8 cellular contexts compared by ENCODE assay signal in genomic region chr7:143289421-143289820, GRCh38. TPM values are rescaled to one million over a fixed set of nuclear protein-coding genes. Genes with fewer than 3 reads are reported as not detected.
DNase-seq lines count a peak whose midpoint lies in the region; ATAC-seq, FAIRE-seq and TF ChIP-seq lines count a peak whose summit lies in the region.

No MANE protein-coding gene starts in this region.

- DNase-seq in A549 (ENCODE audit: low read depth in 1 of 2, low spot score in 1 of 2) (no peak), HAP-1 (ENCODE audit: low spot score in 2 of 2) (peak in 1 of 2 experiments; percentile 24), lower lobe of right lung (no peak), midbrain (lab: John Stamatoyannopoulos, UW) (no peak), kidney glomerular epithelial cell (lab: John Stamatoyannopoulos, UW) (no peak), thyroid gland (no peak)
- no peak for DNase-seq in activated T-helper 2 cell treated with anti-CD3 and anti-CD28 coated beads, Interferon-gamma antibody, Interleukin-2, Interleukin-4, amounts not matched to agents 10 μg/mL and 5 μg/mL and 100 μg/mL, durations not matched to agents 14 hours and 24 hours and 36 hours (ENCODE audit: low spot score)

- peak overlapping the region; percentile 87 for H3K27ac Mint-ChIP-seq in activated T-helper 2 cell treated with anti-CD3 and anti-CD28 coated beads, Interferon-gamma antibody, Interleukin-2, Interleukin-4, amounts not matched to agents 10 μg/mL and 5 μg/mL and 100 μg/mL, durations not matched to agents 14 hours and 24 hours and 36 hours

- TF ChIP-seq POLR2A in A549 (IDR thresholded peaks at IDR 0.05; ENCODE audit: low read length) (no peak), thyroid gland (IDR thresholded peaks at IDR 0.05) (no peak)

- H3K36me3 ChIP-seq in HAP-1 (replicated peaks) (peaks cover 27% of the 10 kb centered on the region), lower lobe of right lung (peaks cover 33% of the 10 kb centered on the region), thyroid gland (peaks cover 20 to 23% of the 10 kb centered on the region in 2 donors)

- in situ Hi-C loops in HAP-1 (cut with MboI; ENCODE audit: low sequenced_read_pairs) = no loop called here

- H3K4me1 ChIP-seq in A549 (peaks cover 34% of the 10 kb centered on the region), HAP-1 (peaks cover 16% of the 10 kb centered on the region), lower lobe of right lung (peaks cover 35% of the 10 kb centered on the region), thyroid gland (peaks cover 9 to 33% of the 10 kb centered on the region in 2 donors)

- H3K4me1 Mint-ChIP-seq in activated T-helper 2 cell treated with anti-CD3 and anti-CD28 coated beads, Interferon-gamma antibody, Interleukin-2, Interleukin-4, amounts not matched to agents 10 μg/mL and 5 μg/mL and 100 μg/mL, durations not matched to agents 14 hours and 24 hours and 36 hours (ENCODE audit: low read depth) = peaks cover 45% of the 10 kb centered on the region

- H3K4me3 Mint-ChIP-seq in activated T-helper 2 cell treated with anti-CD3 and anti-CD28 coated beads, Interferon-gamma antibody, Interleukin-2, Interleukin-4, amounts not matched to agents 10 μg/mL and 5 μg/mL and 100 μg/mL, durations not matched to agents 14 hours and 24 hours and 36 hours (ENCODE audit: low read depth) = peak overlapping the region; percentile 95

- H3K9me3 ChIP-seq in A549 (no peaks in the 10 kb centered on the region), HAP-1 (peaks cover 6% of the 10 kb centered on the region; the same call in 1 of the 2 replicates), lower lobe of right lung (no peaks in the 10 kb centered on the region), thyroid gland (no peaks in the 10 kb centered on the region)

- no peak for TF ChIP-seq RAD21 in A549 (conservative IDR thresholded peaks at IDR 0.05 in 1 of 2, IDR thresholded peaks at IDR 0.05 in 1 of 2)

- no peaks in the 10 kb centered on the region for H3K27me3 Mint-ChIP-seq in activated T-helper 2 cell treated with anti-CD3 and anti-CD28 coated beads, Interferon-gamma antibody, Interleukin-2, Interleukin-4, amounts not matched to agents 10 μg/mL and 5 μg/mL and 100 μg/mL, durations not matched to agents 14 hours and 24 hours and 36 hours (ENCODE audit: low read depth)

- H3K4me2 ChIP-seq in A549 = peak overlapping the region; percentile 88

- peaks cover 12% of the 10 kb centered on the region for H3K9me3 Mint-ChIP-seq in activated T-helper 2 cell treated with anti-CD3 and anti-CD28 coated beads, Interferon-gamma antibody, Interleukin-2, Interleukin-4, amounts not matched to agents 10 μg/mL and 5 μg/mL and 100 μg/mL, durations not matched to agents 14 hours and 24 hours and 36 hours

- no peaks in the 10 kb centered on the region for H3K27me3 ChIP-seq in HAP-1 (ENCODE audit: low read depth)
- no peaks in the 10 kb centered on the region for H3K27me3 ChIP-seq in lower lobe of right lung (ENCODE audit: low read depth)
- H3K27me3 ChIP-seq in thyroid gland = no peaks in the 10 kb centered on the region

- FAIRE-seq in A549 (lab: Jason Lieb, UNC) = no peak

- CTCF ChIA-PET in A549 (lab: Yijun Ruan, JAX) = interaction anchor here (1.4 to 2.6 kb wide), 3 partner anchors 10 to 90 kb away, joined by 3 to 8 read pairs (median 6); no protein-coding TSS in a partner anchor

- intact Hi-C loops in activated T-helper 2 cell treated with anti-CD3 and anti-CD28 coated beads, Interferon-gamma antibody, Interleukin-2, Interleukin-4, amounts not matched to agents 10 μg/mL and 5 μg/mL and 100 μg/mL, durations not matched to agents 14 hours and 24 hours and 36 hours (cut with micrococcal nuclease) = loop anchor here (1.0 to 10.0 kb wide), 6 partner anchors 19 to 575 kb away; partner anchors contain the start of gene FAM131B
- intact Hi-C loops in lower lobe of right lung (cut with DNase I) = no loop called here
- intact Hi-C loops in thyroid gland (cut with DNase I) = loop anchor here (10.0 kb wide), 2 partner anchors 95 to 125 kb away; partner anchors contain the start of gene ZYX

- ATAC-seq in A549 (no peak), lower lobe of right lung (no peak), HG03039 (IDR thresholded peaks at IDR 0.05; ENCODE audit: unreplicated experiment) (no peak)

- POLR2A ChIA-PET in A549 (lab: Yijun Ruan, JAX) = interaction anchor here (0.9 kb wide), 1 partner anchor 26 kb away, joined by 3 read pairs; the partner anchor contains the start of gene GSTK1

- H3K27ac ChIP-seq in A549 = peak overlapping the region; percentile 96 to 99; a peak in 5 of 6 replicates
- peak overlapping the region; percentile 93 for H3K27ac ChIP-seq in lower lobe of right lung
- H3K27ac ChIP-seq in thyroid gland = no peak overlapping the region

- peaks cover 63% of the 10 kb centered on the region for H3K36me3 Mint-ChIP-seq in activated T-helper 2 cell treated with anti-CD3 and anti-CD28 coated beads, Interferon-gamma antibody, Interleukin-2, Interleukin-4, amounts not matched to agents 10 μg/mL and 5 μg/mL and 100 μg/mL, durations not matched to agents 14 hours and 24 hours and 36 hours (ENCODE audit: low read depth)

- no peak for TF ChIP-seq EP300 in A549 (IDR thresholded peaks at IDR 0.05)

- H3K4me3 ChIP-seq in A549 (peak overlapping the region; percentile 91), HAP-1 (peak overlapping the region; percentile 95), lower lobe of right lung (peak overlapping the region; percentile 99), thyroid gland (replicated peaks in 1 of 3) (peak overlapping the region in 1 of 3 donors; percentile 66)

- TF ChIP-seq CTCF in A549 (IDR thresholded peaks at IDR 0.05) = no peak
- TF ChIP-seq CTCF in lower lobe of right lung (IDR thresholded peaks at IDR 0.05) = no peak
- TF ChIP-seq CTCF in thyroid gland (IDR thresholded peaks at IDR 0.05) = no peak

- WGBS in A549 (ENCODE audit: missing lambda C conversion rate) = 36% methylated on average over 6 of the region's 6 CpGs
- WGBS in thyroid gland, 2 donors = 43% methylated on average over 6 of the region's 6 CpGs

TF ChIP-seq in A549, 52 proteins besides CTCF, POLR2A, EP300 and RAD21 (continues in another document):
- TF ChIP-seq HES2 (IDR thresholded peaks at IDR 0.05) (no peak), MAX (IDR thresholded peaks at IDR 0.05) (no peak)

RNA-seq across cellular contexts. Expression of gene CASP2, which starts 1.3 kb away (rescaled TPM):
- polyA plus RNA-seq in A549 (2011; rRNA removed) = 24.6 and 26.0 TPM in 2 replicates
- polyA plus RNA-seq in A549 (2012; cell fraction: cytosol; rRNA removed) = 12.4 and 14.5 TPM in 2 replicates
- 30.5 and 39.3 TPM in 2 replicates for polyA plus RNA-seq in A549 (2012; cell fraction: nucleus; rRNA removed)
- polyA plus RNA-seq in A549 (2017; fragmentation: RNase III; extraction: RNeasy Plus Mini Kit Qiagen cat#74134 plus additional on column Dnase treatment) = 17.7 to 19.9 TPM (median 18.7 TPM) in 3 replicates
- polyA minus RNA-seq in A549 (2011; rRNA and poly(A)+ RNA removed) = 53.6 and 55.0 TPM in 2 replicates
- 116 and 122 TPM in 2 replicates for total RNA-seq in activated T-helper 2 cell treated with anti-CD3 and anti-CD28 coated beads, Interferon-gamma antibody, Interleukin-2, Interleukin-4, amounts not matched to agents 10 μg/mL and 5 μg/mL and 100 μg/mL, durations not matched to agents 14 hours and 24 hours and 36 hours
- 33.7 TPM for total RNA-seq in lower lobe of right lung
- total RNA-seq in thyroid gland = 10 to 100 TPM; 13.0 to 21.7 (median 17.5) TPM

RNA-seq across cellular contexts. Expression of gene TMEM139, which starts 4.7 kb away (rescaled TPM):
- polyA plus RNA-seq in A549 (2011; rRNA removed) = 0.49 and 0.65 TPM in 2 replicates
- polyA plus RNA-seq in A549 (2012; cell fraction: cytosol; rRNA removed) = 0.52 and 0.73 TPM in 2 replicates
- 0.79 and 0.95 TPM in 2 replicates for polyA plus RNA-seq in A549 (2012; cell fraction: nucleus; rRNA removed)
- 0.37 to 0.71 TPM (median 0.42 TPM) in 3 replicates for polyA plus RNA-seq in A549 (2017; fragmentation: RNase III; extraction: RNeasy Plus Mini Kit Qiagen cat#74134 plus additional on column Dnase treatment)
- 0.29 and 1.1 TPM in 2 replicates for polyA minus RNA-seq in A549 (2011; rRNA and poly(A)+ RNA removed)
- 0.75 and 1.1 TPM in 2 replicates for total RNA-seq in activated T-helper 2 cell treated with anti-CD3 and anti-CD28 coated beads, Interferon-gamma antibody, Interleukin-2, Interleukin-4, amounts not matched to agents 10 μg/mL and 5 μg/mL and 100 μg/mL, durations not matched to agents 14 hours and 24 hours and 36 hours
- total RNA-seq in lower lobe of right lung = 25.9 TPM
- 10 to 100 TPM in 2 of 4 donors, 1 to 10 TPM in 2; 6.6 to 50.2 (median 19.6) TPM for total RNA-seq in thyroid gland

RNA-seq across cellular contexts. Expression of gene GSTK1, which starts 26.2 kb away (rescaled TPM):
- polyA plus RNA-seq in A549 (2011; rRNA removed) = 76.6 and 96.5 TPM in 2 replicates
- 98.6 and 104 TPM in 2 replicates for polyA plus RNA-seq in A549 (2012; cell fraction: cytosol; rRNA removed)
- 128 and 176 TPM in 2 replicates for polyA plus RNA-seq in A549 (2012; cell fraction: nucleus; rRNA removed)
- 80.8 to 92.9 TPM (median 91.5 TPM) in 3 replicates for polyA plus RNA-seq in A549 (2017; fragmentation: RNase III; extraction: RNeasy Plus Mini Kit Qiagen cat#74134 plus additional on column Dnase treatment)
- polyA minus RNA-seq in A549 (2011; rRNA and poly(A)+ RNA removed) = 44.4 and 62.6 TPM in 2 replicates
- 166 and 168 TPM in 2 replicates for total RNA-seq in activated T-helper 2 cell treated with anti-CD3 and anti-CD28 coated beads, Interferon-gamma antibody, Interleukin-2, Interleukin-4, amounts not matched to agents 10 μg/mL and 5 μg/mL and 100 μg/mL, durations not matched to agents 14 hours and 24 hours and 36 hours
- 152 TPM for total RNA-seq in lower lobe of right lung
- 100 to 1,000 TPM; 147 to 319 (median 220) TPM for total RNA-seq in thyroid gland

RNA-seq across cellular contexts. Expression of gene CLCN1, which starts 26.5 kb away (rescaled TPM):
- 0.08 TPM in 1 of 2 replicates, not detected in the other for polyA plus RNA-seq in A549 (2011; rRNA removed)
- 0.01 and 0.03 TPM in 2 replicates for polyA plus RNA-seq in A549 (2012; cell fraction: cytosol; rRNA removed)
- polyA plus RNA-seq in A549 (2012; cell fraction: nucleus; rRNA removed) = 0.06 TPM in 1 of 2 replicates, not detected in the other
- polyA plus RNA-seq in A549 (2017; fragmentation: RNase III; extraction: RNeasy Plus Mini Kit Qiagen cat#74134 plus additional on column Dnase treatment) = 0.03 TPM in 1 of 3 replicates, not detected in the others
- 0.08 and 0.10 TPM in 2 replicates for polyA minus RNA-seq in A549 (2011; rRNA and poly(A)+ RNA removed)
- not detected in 2 replicates for total RNA-seq in activated T-helper 2 cell treated with anti-CD3 and anti-CD28 coated beads, Interferon-gamma antibody, Interleukin-2, Interleukin-4, amounts not matched to agents 10 μg/mL and 5 μg/mL and 100 μg/mL, durations not matched to agents 14 hours and 24 hours and 36 hours
- not detected for total RNA-seq in lower lobe of right lung
- total RNA-seq in thyroid gland = not detected

Comparison
In these comparisons a context has a peak if more than half of its experiments do, and no peak if none do; other contexts are left out.
1. H3K27ac ChIP-seq: peak in A549 (2 of 2) and lower lobe of right lung (single experiment); none in thyroid gland (0 of 3).